ENCODE assay signal across 1 cellular context in genomic region chr20:5119435-5120188, GRCh38.
TF ChIP-seq lines count a peak whose summit lies in the region.

PCNA (minus strand) TSS chr20:5119958; CDS start chr20:5119798, 160 bp downstream.

TF ChIP-seq in HepG2, 621 proteins besides CTCF, POLR2A, EP300 and RAD21 (continued from another document and continues in another):
- peak; percentile 3; the same call in 1 of the 2 replicates for TF ChIP-seq ETV6 (CRISPR knock-in tag; conservative IDR thresholded peaks at IDR 0.05)
- TF ChIP-seq HOXA5 (CRISPR knock-in tag; IDR thresholded peaks at IDR 0.05), result peak; percentile 12
- peak; percentile 86; the same call in 1 of the 2 replicates for TF ChIP-seq ZBTB49 (CRISPR knock-in tag; IDR thresholded peaks at IDR 0.05; ENCODE audit: borderline replicate concordance)
- TF ChIP-seq ZGPAT (CRISPR knock-in tag; IDR thresholded peaks at IDR 0.05), result peak; percentile 99
- no peak for TF ChIP-seq BCLAF1 (IDR thresholded peaks at IDR 0.05)
- TF ChIP-seq KDM6A (CRISPR knock-in tag; IDR thresholded peaks at IDR 0.05; ENCODE audit: low read depth), result no peak; the same call in 1 of the 2 replicates
- no peak for TF ChIP-seq ZNF10 (CRISPR knock-in tag; IDR thresholded peaks at IDR 0.05; ENCODE audit: borderline replicate concordance, low read depth)
- TF ChIP-seq ZBTB4 (CRISPR knock-in tag; IDR thresholded peaks at IDR 0.05; ENCODE audit: borderline replicate concordance), result peak; percentile 99; the same call in 1 of the 2 replicates
- TF ChIP-seq MED1 (CRISPR knock-in tag; IDR thresholded peaks at IDR 0.05), result peak; percentile 87
- TF ChIP-seq ZNF543 (CRISPR knock-in tag; IDR thresholded peaks at IDR 0.05), result peak; percentile 99
- peak; percentile 97; the same call in 1 of the 2 replicates for TF ChIP-seq TERF1 (CRISPR knock-in tag; IDR thresholded peaks at IDR 0.05)
- TF ChIP-seq STAT6 (CRISPR knock-in tag; IDR thresholded peaks at IDR 0.05; ENCODE audit: borderline replicate concordance), result no peak; the same call in 1 of the 2 replicates
- peak; percentile 53 for TF ChIP-seq ARID2 (CRISPR knock-in tag; IDR thresholded peaks at IDR 0.05; ENCODE audit: borderline replicate concordance)
- peak; percentile 93 for TF ChIP-seq UBTF (CRISPR knock-in tag; IDR thresholded peaks at IDR 0.05)
- peak; percentile 94 for TF ChIP-seq ZNF550 (CRISPR knock-in tag; IDR thresholded peaks at IDR 0.05; ENCODE audit: borderline replicate concordance)
- peak; percentile 38 for TF ChIP-seq TEAD3 (CRISPR knock-in tag; optimal IDR thresholded peaks at IDR 0.05; ENCODE audit: borderline replicate concordance)
- TF ChIP-seq RXRA (CRISPR knock-in tag; IDR thresholded peaks at IDR 0.05), result peak; percentile 82
- TF ChIP-seq ZNF510 (CRISPR knock-in tag; IDR thresholded peaks at IDR 0.05; ENCODE audit: low read depth), result no peak; the same call in none of the 2 replicates
- TF ChIP-seq HNF1A (IDR thresholded peaks at IDR 0.05; ENCODE audit: low read depth), result no peak
- TF ChIP-seq HNF1A (CRISPR knock-in tag; IDR thresholded peaks at IDR 0.05; ENCODE audit: borderline replicate concordance), result peak; percentile 73; the same call in 1 of the 2 replicates
- peak; percentile 97 for TF ChIP-seq ATF1 (CRISPR knock-in tag; IDR thresholded peaks at IDR 0.05)
- no peak for TF ChIP-seq RFX3 (CRISPR knock-in tag; IDR thresholded peaks at IDR 0.05)
- TF ChIP-seq ZNF83 (CRISPR knock-in tag; IDR thresholded peaks at IDR 0.05; ENCODE audit: borderline replicate concordance), result peak; percentile 90; the same call in 1 of the 2 replicates
- TF ChIP-seq ZNF709 (CRISPR knock-in tag; IDR thresholded peaks at IDR 0.05), result peak; percentile 96; the same call in 1 of the 2 replicates
- TF ChIP-seq ZBTB14 (CRISPR knock-in tag; IDR thresholded peaks at IDR 0.05), result peak; percentile 74
- TF ChIP-seq HIVEP1 (CRISPR knock-in tag; IDR thresholded peaks at IDR 0.05), result peak; percentile 94
